ENCODE assay signal across 8 cellular contexts in the genomic region with DNA sequence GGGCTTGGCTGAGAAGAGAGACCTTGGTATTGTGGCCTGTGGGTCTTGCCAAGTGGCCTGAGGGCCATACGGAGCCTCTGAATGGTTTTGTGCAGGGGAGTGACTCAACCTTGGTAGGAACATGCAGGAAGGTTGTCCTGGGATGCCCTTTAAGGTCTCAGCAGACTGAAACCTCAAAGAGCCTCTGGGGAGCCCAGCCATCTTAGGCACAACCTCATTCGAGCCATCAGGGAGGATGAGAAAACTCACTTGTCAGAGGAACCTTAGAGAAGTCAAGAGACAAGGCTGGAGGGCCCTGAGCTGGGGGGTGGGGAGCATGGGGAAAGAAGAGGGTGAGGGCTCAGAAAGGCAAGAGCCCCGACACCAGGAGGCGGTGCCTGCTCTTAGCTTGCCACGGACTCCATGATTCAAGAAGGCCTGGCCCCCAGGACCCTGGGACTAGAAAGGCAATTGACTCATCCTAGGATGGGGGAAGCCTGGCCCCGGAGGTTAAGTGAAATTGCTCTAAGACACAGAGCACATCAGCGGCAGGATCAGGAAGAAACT. TPM values are rescaled to one million over a fixed set of nuclear protein-coding genes. Genes with fewer than 3 reads are reported as not detected.
DNase-seq lines count a peak whose midpoint lies in the region; ATAC-seq and TF ChIP-seq lines count a peak whose summit lies in the region.

No MANE protein-coding gene starts in this region.

- H3K27me3 ChIP-seq in Caco-2 (replicated peaks; ENCODE audit: control insufficient read depth, insufficient read depth, low read length): no peaks in the 10 kb centered on the region

- CTCF ChIA-PET in Caco-2 (lab: Charles Lee): interaction anchor here (1.1 kb wide), 1 partner anchor 10 kb away, joined by 4 read pairs; no protein-coding TSS in a partner anchor
- CTCF ChIA-PET in activated CD8-positive, alpha-beta T cell treated with anti-CD3 and anti-CD28 coated beads for 36 hours (lab: Charles Lee): interaction anchor here (0.8 to 1.8 kb wide), 7 partner anchors 10 to 102 kb away, joined by 3 to 6 read pairs (median 4); no protein-coding TSS in a partner anchor

- POLR2A ChIA-PET in Caco-2 (lab: Charles Lee): interaction anchor here (0.6 kb wide), 1 partner anchor 359 kb away, joined by 3 read pairs; no protein-coding TSS in a partner anchor
- POLR2A ChIA-PET in activated CD8-positive, alpha-beta T cell treated with anti-CD3 and anti-CD28 coated beads for 36 hours (lab: Charles Lee): interaction anchor here (0.8 to 1.6 kb wide), 5 partner anchors 10 to 55 kb away, joined by 3 to 5 read pairs (median 4); partner anchors contain the start of gene AHDC1

- peaks cover 11% of the 10 kb centered on the region for H3K36me3 Mint-ChIP-seq in Caco-2 (ENCODE audit: insufficient read depth, unreplicated experiment)
- H3K36me3 Mint-ChIP-seq in activated CD8-positive, alpha-beta T cell treated with anti-CD3 and anti-CD28 coated beads for 36 hours (ENCODE audit: low read depth): no peaks in the 10 kb centered on the region

- H3K4me3 ChIP-seq in Caco-2 (ENCODE audit: low read depth, low read length): no peak overlapping the region
- no peak overlapping the region for H3K4me3 ChIP-seq in fibroblast of pulmonary artery (replicated peaks; ENCODE audit: low read depth, low read length)

- no peaks in the 10 kb centered on the region for H3K9me3 Mint-ChIP-seq in Caco-2 (ENCODE audit: unreplicated experiment)
- no peaks in the 10 kb centered on the region for H3K9me3 Mint-ChIP-seq in activated CD8-positive, alpha-beta T cell treated with anti-CD3 and anti-CD28 coated beads for 36 hours

- peak overlapping the region; percentile 72 for H3K4me3 Mint-ChIP-seq in Caco-2 (ENCODE audit: unreplicated experiment)
- H3K4me3 Mint-ChIP-seq in activated CD8-positive, alpha-beta T cell treated with anti-CD3 and anti-CD28 coated beads for 36 hours: peak overlapping the region; percentile 70

- peaks cover 10% of the 10 kb centered on the region for H3K4me1 ChIP-seq in Caco-2

- BruUV-seq in Caco-2 (replicated peaks; lab: Mats Ljungman, UMichigan): no TSS peak

- no peaks in the 10 kb centered on the region for H3K27me3 Mint-ChIP-seq in Caco-2 (ENCODE audit: insufficient read depth, unreplicated experiment)
- no peaks in the 10 kb centered on the region for H3K27me3 Mint-ChIP-seq in activated CD8-positive, alpha-beta T cell treated with anti-CD3 and anti-CD28 coated beads for 36 hours

- peak; percentile 4 for ATAC-seq in GM19452 (IDR thresholded peaks at IDR 0.05; ENCODE audit: unreplicated experiment)
- ATAC-seq in HG03442 (IDR thresholded peaks at IDR 0.05; ENCODE audit: unreplicated experiment): peak; percentile 1
- ATAC-seq in activated CD8-positive, alpha-beta T cell treated with anti-CD3 and anti-CD28 coated beads for 36 hours: peak; percentile 12

- DNase-seq in Caco-2 (no peak), fibroblast of pulmonary artery (ENCODE audit: low read depth) (peak; percentile 51), renal cortical epithelial cell (ENCODE audit: low read depth) (peak; percentile 76), NCI-H1105 treated with DMSO at 0.1 percent for 48 hours (lab: John Stamatoyannopoulos, UW) (no peak)
- DNase-seq in activated CD8-positive, alpha-beta T cell treated with anti-CD3 and anti-CD28 coated beads for 36 hours: peak; percentile 74
- DNase-seq in central memory CD4-positive, alpha-beta T cell: no peak

- intact Hi-C loops in Caco-2 (cut with micrococcal nuclease; ENCODE audit: unreplicated experiment): no loop called here
- intact Hi-C loops in activated CD8-positive, alpha-beta T cell treated with anti-CD3 and anti-CD28 coated beads for 36 hours (cut with micrococcal nuclease): no loop called here

- peaks cover 22% of the 10 kb centered on the region for H3K4me1 Mint-ChIP-seq in Caco-2 (ENCODE audit: low read depth, unreplicated experiment)
- H3K4me1 Mint-ChIP-seq in activated CD8-positive, alpha-beta T cell treated with anti-CD3 and anti-CD28 coated beads for 36 hours (ENCODE audit: low read depth): peaks cover 49% of the 10 kb centered on the region

- peak overlapping the region; percentile 16 for H3K27ac Mint-ChIP-seq in Caco-2 (ENCODE audit: unreplicated experiment)
- H3K27ac Mint-ChIP-seq in activated CD8-positive, alpha-beta T cell treated with anti-CD3 and anti-CD28 coated beads for 36 hours: peak overlapping the region; percentile 92

- H3K9me3 ChIP-seq in Caco-2: no peaks in the 10 kb centered on the region

- TF ChIP-seq CTCF in Caco-2 (IDR thresholded peaks at IDR 0.05; ENCODE audit: insufficient read depth in 1 of 2, low read depth in 1 of 2, low read length in 1 of 2, severe bottlenecking in 1 of 2, unreplicated experiment in 1 of 2): no peak
- TF ChIP-seq CTCF in activated CD8-positive, alpha-beta T cell treated with anti-CD3 and anti-CD28 coated beads for 36 hours (IDR thresholded peaks at IDR 0.05): no peak
- no peak for TF ChIP-seq CTCF in fibroblast of pulmonary artery (IDR thresholded peaks at IDR 0.05; ENCODE audit: low read length, missing control alignments)

- H3K36me3 ChIP-seq in Caco-2 (ENCODE audit: control insufficient read depth, insufficient read depth, low read length): no peaks in the 10 kb centered on the region

RNA-seq across cellular contexts. Expression of gene IFI6, which starts 13.0 kb away (rescaled TPM):
- total RNA-seq in Caco-2 (2022) (39.0 and 44.5 TPM in 2 replicates), renal cortical epithelial cell (20.9 and 63.6 TPM in 2 replicates)
- 10 to 100 TPM; 31.6 to 32.1 TPM for total RNA-seq in activated CD8-positive, alpha-beta T cell treated with anti-CD3 and anti-CD28 coated beads for 36 hours

RNA-seq across cellular contexts. Expression of gene FGR, which starts 24.0 kb away (rescaled TPM):
- total RNA-seq in Caco-2 (2022) (not detected in 2 replicates), renal cortical epithelial cell (0.10 TPM in 1 of 2 replicates, not detected in the other)
- total RNA-seq in activated CD8-positive, alpha-beta T cell treated with anti-CD3 and anti-CD28 coated beads for 36 hours: under 1 TPM; 0.51 to 0.56 TPM

RNA-seq across cellular contexts. Expression of gene AHDC1, which starts 55.1 kb away (rescaled TPM):
- total RNA-seq in Caco-2 (2022) (17.0 and 17.3 TPM in 2 replicates), renal cortical epithelial cell (2.6 and 15.4 TPM in 2 replicates)
- total RNA-seq in activated CD8-positive, alpha-beta T cell treated with anti-CD3 and anti-CD28 coated beads for 36 hours: 10 to 100 TPM; 26.3 to 27.6 TPM

Comparison
In these comparisons a context has a peak if more than half of its experiments do, and no peak if none do; other contexts are left out.
1. DNase-seq: peak in activated CD8-positive, alpha-beta T cell treated with anti-CD3 and anti-CD28 coated beads for 36 hours (single experiment), fibroblast of pulmonary artery (single experiment) and renal cortical epithelial cell (single experiment); none in Caco-2 (0 of 2), NCI-H1105 treated with DMSO at 0.1 percent for 48 hours (single experiment) and central memory CD4-positive, alpha-beta T cell (single experiment).
2. Peak in every context shown above with its lines, with median percentiles within 50 percentile points of each other: ATAC-seq.